8 cellular contexts compared by ENCODE assay signal in the genomic region with DNA sequence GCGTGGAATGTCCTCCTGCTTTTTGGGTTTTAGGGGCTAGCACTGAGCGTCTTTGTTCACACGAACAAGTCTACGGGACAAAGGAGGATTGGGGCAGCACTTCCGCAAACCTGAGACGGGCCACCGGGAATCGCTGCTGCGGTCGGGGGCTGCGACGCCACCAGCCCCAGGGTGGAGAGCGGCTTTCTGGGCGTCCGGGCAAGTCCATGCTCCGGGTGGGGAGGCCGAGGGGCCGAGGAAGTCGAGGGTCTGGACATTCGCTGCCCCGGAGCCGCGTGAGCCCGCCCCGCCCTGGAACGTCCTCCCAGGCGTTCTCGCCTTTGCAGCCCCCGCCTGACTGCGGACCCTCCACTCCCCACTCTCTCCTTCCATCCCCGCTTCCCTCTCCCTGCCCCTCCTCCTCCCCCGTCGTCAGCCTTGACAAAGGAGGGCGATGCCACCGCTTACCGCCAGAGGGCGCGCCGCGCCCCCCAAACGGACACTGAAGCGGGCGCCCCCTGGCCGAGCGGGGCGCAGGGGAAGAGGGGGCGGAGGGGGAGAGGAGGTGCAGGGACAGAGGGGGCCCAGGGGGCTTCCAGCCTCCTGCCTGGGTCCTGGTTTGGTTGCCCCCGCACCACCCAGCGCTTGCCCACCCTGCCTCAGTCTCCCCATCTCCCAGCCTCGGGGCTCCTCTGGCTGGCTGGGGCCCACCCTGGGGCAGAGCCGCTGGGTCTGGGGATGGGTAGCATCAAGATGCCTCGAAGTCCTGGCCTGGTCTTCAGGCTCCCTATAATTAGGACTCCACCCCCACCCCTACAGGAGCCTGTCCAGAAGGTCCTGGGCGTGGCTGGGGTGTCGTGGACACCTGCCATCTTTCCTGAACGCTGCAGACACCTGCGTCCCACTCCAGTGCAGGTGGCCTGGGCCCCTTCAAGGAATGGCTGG. TPM values are rescaled to one million over a fixed set of nuclear protein-coding genes. Genes with fewer than 3 reads are reported as not detected.
DNase-seq lines count a peak whose midpoint lies in the region; ATAC-seq and TF ChIP-seq lines count a peak whose summit lies in the region.

No MANE protein-coding gene starts in this region.

- H3K4ac ChIP-seq in trophoblast cell (ENCODE audit: low read depth, low read length) = peak overlapping the region; percentile 3

- in situ Hi-C loops in transverse colon (cut with MboI; ENCODE audit: low pct_ligation_motif_present in 1 of 4, low pct_unique_long_range_greater_than_20kb in 1 of 4, low sequenced_read_pairs in 3 of 4) = loop anchor here in 1 of 4 donors (10.0 kb wide), 1 partner anchor 54 kb away; no protein-coding TSS in a partner anchor

- TF ChIP-seq POLR2A in transverse colon (IDR thresholded peaks at IDR 0.05) = no peak

- H3K18ac ChIP-seq in trophoblast cell (ENCODE audit: low read length) = peak overlapping the region; percentile 4

- TF ChIP-seq EP300 in transverse colon (IDR thresholded peaks at IDR 0.05; ENCODE audit: low read depth) = no peak

- ATAC-seq in HG02885 (IDR thresholded peaks at IDR 0.05; ENCODE audit: poor library complexity, unreplicated experiment) (peak; percentile 44), heart right ventricle (peak; percentile 78 to 90 (median 86))

- peak; percentile 97 for TF ChIP-seq CTCF in RWPE1 (conservative IDR thresholded peaks at IDR 0.05; ENCODE audit: low read depth)
- TF ChIP-seq CTCF in heart right ventricle (IDR thresholded peaks at IDR 0.05) = peak; percentile 96 to 99 (median 98)
- TF ChIP-seq CTCF in transverse colon (IDR thresholded peaks at IDR 0.05) = peak; percentile 93 to 100 (median 100)

- peak overlapping the region; percentile 38 for H3K14ac ChIP-seq in trophoblast cell (ENCODE audit: low read length)

- H3K27ac ChIP-seq in RWPE1 = peak overlapping the region; percentile 37
- H3K27ac ChIP-seq in heart right ventricle = peak overlapping the region in 1 of 10 donors; percentile 39
- no peak overlapping the region for H3K27ac ChIP-seq in trophoblast cell (ENCODE audit: low read depth, low read length)
- H3K27ac ChIP-seq in transverse colon = no peak overlapping the region

- H2AFZ ChIP-seq in trophoblast cell (ENCODE audit: insufficient read depth, low read length, poor library complexity) = peak overlapping the region; percentile 2

- peak overlapping the region; percentile 21 for H2BK12ac ChIP-seq in trophoblast cell (ENCODE audit: low read length)

- DNase-seq in RWPE1 (ENCODE audit: low spot score) = peak; percentile 73
- DNase-seq in heart right ventricle = peak; percentile 62 to 76
- peak in 1 of 2 donors; percentile 51 for DNase-seq in trophoblast cell
- peak; percentile 71 for DNase-seq in transverse colon
- DNase-seq in NCI-H2029 (lab: John Stamatoyannopoulos, UW) = no peak

- H3K79me1 ChIP-seq in trophoblast cell (ENCODE audit: low read length) = peaks cover 4% of the 10 kb centered on the region

- CTCF ChIA-PET in RWPE1 (lab: Yijun Ruan, JAX) = interaction anchor here (1.1 kb wide), 1 partner anchor 10 kb away, joined by 3 read pairs; no protein-coding TSS in a partner anchor

- WGBS in heart right ventricle, 2 donors = 8 to 13% methylated on average over 36 to 56 of the region's 56 CpGs
- no CpG with 5 or more reads among the region's 56 CpGs for WGBS in trophoblast cell (ENCODE audit: extremely low coverage, insufficient coverage, insufficient read length)
- 4% methylated on average over 37 of the region's 56 CpGs; no CpG with 5 or more reads in 1 of the 2 donors for WGBS in transverse colon (ENCODE audit: low coverage in 1 of 2), 2 donors

- no peak overlapping the region for H3K27ac Mint-ChIP-seq in activated naive CD8-positive, alpha-beta T cell

- intact Hi-C loops in heart right ventricle (cut with DNase I) = loop anchor here in 8 of 10 donors (1.0 to 5.0 kb wide), 4 partner anchors 37 to 58 kb away; a partner anchor contains a TSS
- intact Hi-C loops in transverse colon (cut with DNase I; ENCODE audit: low total_unique reads) = loop anchor here (2.0 kb wide), 1 partner anchor 58 kb away; no protein-coding TSS in a partner anchor

- peak overlapping the region; percentile 25 for H2AK5ac ChIP-seq in trophoblast cell (ENCODE audit: low read length)

- H3K9me3 ChIP-seq in ES-I3 (ENCODE audit: control insufficient read depth, insufficient read depth, low read length) = peaks cover 24% of the 10 kb centered on the region
- H3K9me3 ChIP-seq in heart right ventricle = peaks cover 0 to 21% (median under 1%) of the 10 kb centered on the region in 11 donors
- H3K9me3 ChIP-seq in trophoblast cell (ENCODE audit: insufficient read depth, low read depth, low read length) = peaks cover 17% of the 10 kb centered on the region
- H3K9me3 ChIP-seq in transverse colon = no peaks in the 10 kb centered on the region

- H4K12ac ChIP-seq in trophoblast cell (ENCODE audit: low read depth, low read length) = no peak overlapping the region

- H3K36me3 Mint-ChIP-seq in activated naive CD8-positive, alpha-beta T cell = no peaks in the 10 kb centered on the region

- peaks cover 2% of the 10 kb centered on the region for H3K27me3 Mint-ChIP-seq in activated naive CD8-positive, alpha-beta T cell

- POLR2A ChIA-PET in RWPE1 (lab: Yijun Ruan, JAX; ENCODE audit: low non-redundant PET) = no interaction called here

- H3K27me3 ChIP-seq in heart right ventricle (no peaks in the 10 kb centered on the region), trophoblast cell (ENCODE audit: insufficient read depth, low read length) (no peaks in the 10 kb centered on the region), transverse colon (no peaks in the 10 kb centered on the region)

- peak overlapping the region; percentile 76 for H3K4me2 ChIP-seq in trophoblast cell (ENCODE audit: low read length)

- no peak overlapping the region for H3K23ac ChIP-seq in trophoblast cell (ENCODE audit: low read length)

- H3K9ac ChIP-seq in ES-I3 (ENCODE audit: low read depth, low read length) (peak overlapping the region; percentile 70), trophoblast cell (ENCODE audit: low read length) (peak overlapping the region; percentile 67)

- no peaks in the 10 kb centered on the region for H3K36me3 ChIP-seq in ES-I3 (ENCODE audit: insufficient read depth, low read length)
- no peaks in the 10 kb centered on the region for H3K36me3 ChIP-seq in heart right ventricle
- no peaks in the 10 kb centered on the region for H3K36me3 ChIP-seq in trophoblast cell (ENCODE audit: control insufficient read depth in 1 of 2, insufficient read depth in 2 of 2, low read length in 2 of 2)
- no peaks in the 10 kb centered on the region for H3K36me3 ChIP-seq in transverse colon

- H3K4me1 ChIP-seq in ES-I3 (ENCODE audit: insufficient read depth, low read length) = no peaks in the 10 kb centered on the region
- H3K4me1 ChIP-seq in heart right ventricle = peaks cover 0 to 22% (median 11%) of the 10 kb centered on the region in 9 donors
- no peaks in the 10 kb centered on the region for H3K4me1 ChIP-seq in trophoblast cell (ENCODE audit: control insufficient read depth in 1 of 2, insufficient read depth in 2 of 2, low read length in 2 of 2)
- peaks cover 0 to 11% (median 10%) of the 10 kb centered on the region in 4 donors for H3K4me1 ChIP-seq in transverse colon

- H3K79me2 ChIP-seq in trophoblast cell (ENCODE audit: control insufficient read depth, insufficient read depth, low read length, poor library complexity) = peaks cover 1% of the 10 kb centered on the region

- H4K8ac ChIP-seq in trophoblast cell (ENCODE audit: low read depth, low read length) = peak overlapping the region; percentile 39

- H3K4me1 Mint-ChIP-seq in activated naive CD8-positive, alpha-beta T cell (ENCODE audit: low read depth) = peaks cover 3% of the 10 kb centered on the region

- peak overlapping the region; percentile 27 for H3K4me3 Mint-ChIP-seq in activated naive CD8-positive, alpha-beta T cell

- peak overlapping the region; percentile 26 to 57 (median 48) for H3K4me3 ChIP-seq in heart right ventricle
- peak overlapping the region; percentile 73 for H3K4me3 ChIP-seq in trophoblast cell (ENCODE audit: low read depth, low read length)
- H3K4me3 ChIP-seq in transverse colon = peak overlapping the region in 3 of 4 donors; percentile 11 to 37 (median 23)

- peak overlapping the region; percentile 45 for H4K91ac ChIP-seq in trophoblast cell (ENCODE audit: low read depth, low read length)

- no peak overlapping the region for H2BK5ac ChIP-seq in trophoblast cell (ENCODE audit: low read depth, low read length, poor library complexity)

- peak overlapping the region; percentile 5 for H2BK120ac ChIP-seq in trophoblast cell (ENCODE audit: insufficient read depth, low read length, poor library complexity)

- H3K9me3 Mint-ChIP-seq in activated naive CD8-positive, alpha-beta T cell (ENCODE audit: low read depth) = no peaks in the 10 kb centered on the region

RNA-seq across cellular contexts. Expression of a gene that starts 39.1 kb away (rescaled TPM):
- total RNA-seq in heart right ventricle (10 to 100 TPM; 22.5 to 40.1 (median 27.7) TPM), transverse colon (100 to 1,000 TPM; 187 to 510 (median 205) TPM)
- 10 to 100 TPM; 27.0 to 73.8 TPM for polyA plus RNA-seq in heart right ventricle
- polyA plus RNA-seq in trophoblast cell (2013) = 87.6 and 90.6 TPM in 2 replicates

RNA-seq across cellular contexts. Expression of a gene that starts 45.7 kb away (rescaled TPM):
- total RNA-seq in heart right ventricle = 1 to 10 TPM in 1 of 10 donors, under 1 TPM in 4, not detected in 5; 0.34 to 1.0 (median 0.42) TPM
- under 1 TPM; 0.17 to 0.22 TPM for polyA plus RNA-seq in heart right ventricle
- polyA plus RNA-seq in trophoblast cell (2013) = not detected in 2 replicates
- total RNA-seq in transverse colon = 10 to 100 TPM in 1 of 4 donors, 1 to 10 TPM in 2, not detected in 1; 1.1 to 10.5 (median 1.4) TPM

Comparison
In these comparisons a context has a peak if more than half of its experiments do, and no peak if none do; other contexts are left out.
1. H3K4me3 ChIP-seq: peak in every context shown above with its lines; median percentile 73 in trophoblast cell; 48 in heart right ventricle; 23 in transverse colon.
2. RNA of a gene that starts 39.1 kb away (total RNA-seq): 187 to 510 TPM in transverse colon; 22.5 to 40.1 TPM in heart right ventricle; every median in the first group is over 4 times any median in the second.
3. Peak in every context shown above with its lines, with median percentiles within 50 percentile points of each other: CTCF ChIP-seq.